15 cellular contexts compared by ENCODE assay signal in genomic region chr1:39397487-39397886, GRCh38.
DNase-seq lines count a peak whose midpoint lies in the region; ATAC-seq and TF ChIP-seq lines count a peak whose summit lies in the region.
"Had no signal": no experiment of that assay in that cellular context is flagged by ENCODE, and none has a peak within 500 bp of the region (broad histone marks: within the 10 kb centered on the region; RNA-seq: fewer than 3 reads in every experiment).

No MANE protein-coding gene starts in this region.

- 98% methylated on average over 5 of the region's 5 CpGs for WGBS in hepatocyte (ENCODE audit: low lambda C conversion rate, missing lambda C conversion rate)
- 72 to 98% (median 92%) methylated on average over 5 of the region's 5 CpGs for WGBS in stomach, 5 donors

- peaks cover 65% of the 10 kb centered on the region for H3K79me2 ChIP-seq in hepatocyte

- peaks cover 7% of the 10 kb centered on the region for H4K20me1 ChIP-seq in hepatocyte (ENCODE audit: insufficient read depth, poor library complexity, severe bottlenecking)

- H3K9me2 ChIP-seq in hepatocyte (replicated peaks; ENCODE audit: insufficient read depth): no peaks in the 10 kb centered on the region

- no peak overlapping the region for H3K4me2 ChIP-seq in hepatocyte

- no peaks in the 10 kb centered on the region for H3K9me3 ChIP-seq in T-helper 17 cell (ENCODE audit: control insufficient read depth, low read length, poor library complexity, severe bottlenecking)
- no peaks in the 10 kb centered on the region for H3K9me3 ChIP-seq in hepatocyte (ENCODE audit: low read depth)
- no peaks in the 10 kb centered on the region for H3K9me3 ChIP-seq in stomach

- peaks cover 17% of the 10 kb centered on the region for H3K36me3 Mint-ChIP-seq in activated CD4-positive, alpha-beta T cell treated with anti-CD3 and anti-CD28 coated beads, Interleukin-2, amount 10 ng/mL, durations not matched to agents 24 days and 14 days (ENCODE audit: low read depth)
- peaks cover 2% of the 10 kb centered on the region for H3K36me3 Mint-ChIP-seq in T-helper 17 cell (ENCODE audit: low read depth)

- H3K4me1 ChIP-seq in hepatocyte (ENCODE audit: insufficient read depth) (peaks cover 35% of the 10 kb centered on the region), stomach (peaks cover 56 to 79% (median 67%) of the 10 kb centered on the region in 4 donors)

- H3K27me3 ChIP-seq in hepatocyte: no peaks in the 10 kb centered on the region
- H3K27me3 ChIP-seq in stomach: no peaks in the 10 kb centered on the region

- no peaks in the 10 kb centered on the region for H3K27me3 Mint-ChIP-seq in activated CD4-positive, alpha-beta T cell treated with anti-CD3 and anti-CD28 coated beads, Interleukin-2, amount 10 ng/mL, durations not matched to agents 24 days and 14 days
- no peaks in the 10 kb centered on the region for H3K27me3 Mint-ChIP-seq in T-helper 17 cell
- H3K27me3 Mint-ChIP-seq: activated B cell treated with CpG ODN at 0.5 μM for 24 hours had no signal

- DNase-seq in activated CD4-positive, alpha-beta T cell treated with anti-CD3 and anti-CD28 coated beads, Interleukin-2, amount 10 ng/mL, durations not matched to agents 24 days and 14 days: no peak
- DNase-seq in activated CD4-positive, alpha-beta T cell treated with anti-CD3 and anti-CD28 coated beads, Interleukin-2, amount 50 U/mL, for 4 hours: no peak
- no peak for DNase-seq in T-helper 17 cell
- no peak for DNase-seq in hepatocyte (ENCODE audit: low spot score)
- no peak for DNase-seq in stomach
- no peak for DNase-seq in NCI-H446 (lab: John Stamatoyannopoulos, UW)
- no peak for DNase-seq in HCEC 1CT
- DNase-seq: 8988T; activated B cell treated with CpG ODN at 0.5 μM for 24 hours; activated T-cell treated with anti-CD3 and anti-CD28 coated beads, Interleukin-2, amount 50 U/mL, for 4 hours; effector memory CD4-positive, alpha-beta T cell; MM.1S had no signal

- intact Hi-C loops in activated CD4-positive, alpha-beta T cell treated with anti-CD3 and anti-CD28 coated beads, Interleukin-2, amount 10 ng/mL, durations not matched to agents 24 days and 14 days (cut with micrococcal nuclease): no loop called here
- intact Hi-C loops in stomach (cut with DNase I; ENCODE audit: low total_unique reads): no loop called here

- no peak overlapping the region for H3K4me3 Mint-ChIP-seq in activated CD4-positive, alpha-beta T cell treated with anti-CD3 and anti-CD28 coated beads, Interleukin-2, amount 10 ng/mL, durations not matched to agents 24 days and 14 days
- H3K4me3 Mint-ChIP-seq in T-helper 17 cell: no peak overlapping the region
- H3K4me3 Mint-ChIP-seq: activated B cell treated with CpG ODN at 0.5 μM for 24 hours had no signal

- H3K36me3 ChIP-seq in hepatocyte (replicated peaks; ENCODE audit: insufficient read depth, low read depth) (no peaks in the 10 kb centered on the region), stomach (no peaks in the 10 kb centered on the region)

- no peak overlapping the region for H2AFZ ChIP-seq in hepatocyte

- H3K4me1 Mint-ChIP-seq in activated CD4-positive, alpha-beta T cell treated with anti-CD3 and anti-CD28 coated beads, Interleukin-2, amount 10 ng/mL, durations not matched to agents 24 days and 14 days: peaks cover 54% of the 10 kb centered on the region
- H3K4me1 Mint-ChIP-seq in T-helper 17 cell: peaks cover 59% of the 10 kb centered on the region

- H3K9me3 Mint-ChIP-seq in activated CD4-positive, alpha-beta T cell treated with anti-CD3 and anti-CD28 coated beads, Interleukin-2, amount 10 ng/mL, durations not matched to agents 24 days and 14 days: no peaks in the 10 kb centered on the region
- H3K9me3 Mint-ChIP-seq: activated B cell treated with CpG ODN at 0.5 μM for 24 hours; activated T-cell treated with anti-CD3 and anti-CD28 coated beads, Interleukin-2, amount 50 U/mL, for 4 hours had no signal

- TF ChIP-seq CTCF in hepatocyte (IDR thresholded peaks at IDR 0.05; ENCODE audit: poor library complexity): no peak
- no peak for TF ChIP-seq CTCF in stomach (IDR thresholded peaks at IDR 0.05)

- H3K27ac ChIP-seq in hepatocyte: peak overlapping the region; percentile 89
- H3K27ac ChIP-seq in stomach: peak overlapping the region in 3 of 5 donors; percentile 82 to 89 (median 88)
- H3K27ac ChIP-seq: SK-N-MC had no signal

- no peak for TF ChIP-seq POLR2A in stomach (IDR thresholded peaks at IDR 0.05)

- peak overlapping the region; percentile 51 for H3K27ac Mint-ChIP-seq in activated CD4-positive, alpha-beta T cell treated with anti-CD3 and anti-CD28 coated beads, Interleukin-2, amount 10 ng/mL, durations not matched to agents 24 days and 14 days
- peak overlapping the region; percentile 21 for H3K27ac Mint-ChIP-seq in T-helper 17 cell

- ATAC-seq in T-helper 17 cell: no peak
- ATAC-seq in GM18502 (IDR thresholded peaks at IDR 0.05; ENCODE audit: poor library complexity, unreplicated experiment): no peak
- ATAC-seq: sciatic nerve had no signal

- H3K4me3 ChIP-seq in hepatocyte (no peak overlapping the region), stomach (no peak overlapping the region)
- H3K4me3 ChIP-seq: SK-N-MC had no signal

- TF ChIP-seq EP300 in stomach (IDR thresholded peaks at IDR 0.05): no peak
